23 cellular contexts compared by ENCODE assay signal in genomic region chr6:133610974-133611373, GRCh38.
A peak's percentile ranks its signal among the peaks of the same experiment; 100 is the strongest.
DNase-seq lines count a peak whose midpoint lies in the region; ATAC-seq and TF ChIP-seq lines count a peak whose summit lies in the region.
"Had no signal": no experiment of that assay in that cellular context is flagged by ENCODE, and none has a peak within 500 bp of the region (broad histone marks: within the 10 kb centered on the region; RNA-seq: fewer than 3 reads in every experiment).

No MANE protein-coding gene starts in this region.

- intact Hi-C loops in PC-9 (cut with micrococcal nuclease; ENCODE audit: unreplicated experiment) (no loop called here), breast epithelium (cut with DNase I; ENCODE audit: low total_unique reads) (no loop called here)
- intact Hi-C loops in CD4-positive, alpha-beta memory T cell (cut with micrococcal nuclease) = no loop called here

- no peak for TF ChIP-seq CTCF in PC-9 (conservative IDR thresholded peaks at IDR 0.05)
- no peak for TF ChIP-seq CTCF in breast epithelium (IDR thresholded peaks at IDR 0.05)

- H2AFZ ChIP-seq in PC-9 = no peak overlapping the region
- H2AFZ ChIP-seq in mesenchymal stem cell (ENCODE audit: low read depth, low read length) = no peak overlapping the region
- H2AFZ ChIP-seq: parathyroid adenoma had no signal

- TF ChIP-seq POLR2A in breast epithelium (IDR thresholded peaks at IDR 0.05) = no peak

- H3K27ac Mint-ChIP-seq in CD4-positive, alpha-beta memory T cell = no peak overlapping the region
- H3K27ac Mint-ChIP-seq: activated naive CD8-positive, alpha-beta T cell treated with anti-CD3 and anti-CD28 coated beads, Interleukin-2, amount 10 ng/mL, durations not matched to agents 7 days and 5 days; brain; CD8-positive, alpha-beta T cell; endodermal cell; nephron progenitor cell; stimulated activated naive CD8-positive, alpha-beta T cell treated with anti-CD3 and anti-CD28 coated beads, Interleukin-15, amount 100 ng/mL, for 72 hours had no signal

- H3K4ac ChIP-seq in mesenchymal stem cell (ENCODE audit: low read depth in 1 of 2, low read length in 2 of 2) = peak overlapping the region in 1 of 2 experiments; percentile 47

- H3K4me3 Mint-ChIP-seq in CD4-positive, alpha-beta memory T cell = no peak overlapping the region
- H3K4me3 Mint-ChIP-seq: activated naive CD8-positive, alpha-beta T cell treated with anti-CD3 and anti-CD28 coated beads, Interleukin-2, amount 10 ng/mL, durations not matched to agents 7 days and 5 days; brain; CD8-positive, alpha-beta T cell; endodermal cell; nephron progenitor cell; stimulated activated naive CD8-positive, alpha-beta T cell treated with anti-CD3 and anti-CD28 coated beads, Interleukin-15, amount 100 ng/mL, for 72 hours had no signal

- peaks cover 26% of the 10 kb centered on the region for H3F3A ChIP-seq in PC-9 (ENCODE audit: insufficient read depth, low read depth)

- H3K79me2 ChIP-seq in PC-9 (ENCODE audit: low read depth) = no peaks in the 10 kb centered on the region
- H3K79me2 ChIP-seq: parathyroid adenoma had no signal

- no peak overlapping the region for H4K8ac ChIP-seq in mesenchymal stem cell (ENCODE audit: low read length)

- H3K27me3 ChIP-seq in PC-9 (ENCODE audit: insufficient read depth, low read depth) (no peaks in the 10 kb centered on the region), mesenchymal stem cell (ENCODE audit: control insufficient read depth in 1 of 2, insufficient read depth in 1 of 2, low read length in 2 of 2) (no peaks in the 10 kb centered on the region), breast epithelium (no peaks in the 10 kb centered on the region)
- no peaks in the 10 kb centered on the region for H3K27me3 ChIP-seq in CD4-positive, alpha-beta memory T cell (ENCODE audit: insufficient read depth, low read length)
- H3K27me3 ChIP-seq: right lobe of liver, tibial artery had no signal

- no peak overlapping the region for H3K23ac ChIP-seq in mesenchymal stem cell (ENCODE audit: low read length in 2 of 2)

- no peaks in the 10 kb centered on the region for H4K20me1 ChIP-seq in PC-9 (ENCODE audit: insufficient read depth)

- 60% methylated on average over 3 of the region's 3 CpGs for WGBS in mesenchymal stem cell

- no peak overlapping the region for H3K14ac ChIP-seq in mesenchymal stem cell (ENCODE audit: low read length in 2 of 2)

- CTCF ChIA-PET in PC-9 (lab: Charles Lee) = interaction anchor here (0.6 kb wide), 1 partner anchor 424 kb away, joined by 6 read pairs; no protein-coding TSS in a partner anchor
- CTCF ChIA-PET in CD4-positive, alpha-beta memory T cell (lab: Charles Lee; ENCODE audit: partially characterized antibody) = no interaction called here

- H2BK15ac ChIP-seq in mesenchymal stem cell (ENCODE audit: low read depth, poor library complexity, severe bottlenecking) = peak overlapping the region; percentile 37

- peak overlapping the region; percentile 61 to 63 for H3K18ac ChIP-seq in mesenchymal stem cell (ENCODE audit: low read depth in 1 of 2, low read length in 2 of 2)

- ATAC-seq in left lobe of liver = no peak
- ATAC-seq: CD8-positive, alpha-beta T cell; mucosa of descending colon; Panc1; right lobe of liver; stimulated activated naive CD8-positive, alpha-beta T cell treated with anti-CD3 and anti-CD28 coated beads, Interleukin-15, amount 100 ng/mL, for 72 hours had no signal

- H3K9ac ChIP-seq in mesenchymal stem cell (ENCODE audit: low read length) = peak overlapping the region; percentile 78
- H3K9ac ChIP-seq: parathyroid adenoma had no signal

- H3K27me3 Mint-ChIP-seq in CD4-positive, alpha-beta memory T cell = peaks cover 2 to 4% of the 10 kb centered on the region in 2 donors
- H3K27me3 Mint-ChIP-seq: stimulated activated naive CD8-positive, alpha-beta T cell treated with anti-CD3 and anti-CD28 coated beads, Interleukin-15, amount 100 ng/mL, for 72 hours had no signal

- BruUV-seq in PC-9 (replicated peaks; lab: Mats Ljungman, UMichigan) = no TSS peak

- peak overlapping the region; percentile 31 for H3K4me2 ChIP-seq in PC-9
- H3K4me2 ChIP-seq in mesenchymal stem cell (ENCODE audit: low read length, poor library complexity, severe bottlenecking) = no peak overlapping the region

- H2BK12ac ChIP-seq in mesenchymal stem cell (ENCODE audit: low read length in 2 of 2) = peak overlapping the region; percentile 1 to 34

- H3K27ac ChIP-seq in PC-9 (peak overlapping the region; percentile 87), mesenchymal stem cell (ENCODE audit: low read length, poor library complexity, severe bottlenecking) (no peak overlapping the region), breast epithelium (no peak overlapping the region)
- no peak overlapping the region for H3K27ac ChIP-seq in CD4-positive, alpha-beta memory T cell (ENCODE audit: low read depth, low read length)
- H3K27ac ChIP-seq: parathyroid adenoma, right lobe of liver, tibial artery had no signal

- H3K4me3 ChIP-seq in PC-9 = no peak overlapping the region
- H3K4me3 ChIP-seq in mesenchymal stem cell (ENCODE audit: insufficient read depth in 1 of 2, low read depth in 1 of 2, low read length in 2 of 2) = no peak overlapping the region
- H3K4me3 ChIP-seq in CD4-positive, alpha-beta memory T cell (ENCODE audit: low read length in 2 of 2) = no peak overlapping the region
- no peak overlapping the region for H3K4me3 ChIP-seq in breast epithelium
- H3K4me3 ChIP-seq: mucosa of descending colon, right lobe of liver, tibial artery had no signal

- H3K79me1 ChIP-seq in mesenchymal stem cell (replicated peaks; ENCODE audit: low read length, poor library complexity, severe bottlenecking) = no peaks in the 10 kb centered on the region

- H2BK5ac ChIP-seq in mesenchymal stem cell (ENCODE audit: low read depth, low read length, poor library complexity, severe bottlenecking) = no peak overlapping the region

- no peak overlapping the region for H2AK5ac ChIP-seq in mesenchymal stem cell (ENCODE audit: low read length, severe bottlenecking)

- H3K9me3 Mint-ChIP-seq in CD4-positive, alpha-beta memory T cell = peaks cover 0 to 3% (median 0%) of the 10 kb centered on the region in 8 donors
- H3K9me3 Mint-ChIP-seq: activated naive CD8-positive, alpha-beta T cell treated with anti-CD3 and anti-CD28 coated beads, Interleukin-2, amount 10 ng/mL, durations not matched to agents 7 days and 5 days; CD8-positive, alpha-beta T cell; endodermal cell had no signal

- no peaks in the 10 kb centered on the region for H3K4me1 Mint-ChIP-seq in CD4-positive, alpha-beta memory T cell
- H3K4me1 Mint-ChIP-seq: activated naive CD8-positive, alpha-beta T cell treated with anti-CD3 and anti-CD28 coated beads, Interleukin-2, amount 10 ng/mL, durations not matched to agents 7 days and 5 days; brain; stimulated activated naive CD8-positive, alpha-beta T cell treated with anti-CD3 and anti-CD28 coated beads, Interleukin-15, amount 100 ng/mL, for 72 hours had no signal

- peak; percentile 55 for DNase-seq in HCEC 1CT
- no peak for DNase-seq in PC-9
- DNase-seq in fibroblast of gingiva (ENCODE audit: low read depth) = peak; percentile 42
- DNase-seq in mesenchymal stem cell = no peak
- no peak for DNase-seq in CD4-positive, alpha-beta memory T cell
- no peak for DNase-seq in breast epithelium (ENCODE audit: low spot score in 2 of 2)
- DNase-seq in SHP77 treated with DMSO at 0.1 percent for 48 hours (lab: John Stamatoyannopoulos, UW) = no peak
- DNase-seq in left lobe of liver (ENCODE audit: low spot score) = no peak
- DNase-seq: activated effector memory CD4-positive, alpha-beta T cell treated with anti-CD3 and anti-CD28 coated beads, Interleukin-2, amount 50 U/mL, for 16 hours; activated naive CD8-positive, alpha-beta T cell treated with anti-CD3 and anti-CD28 coated beads, Interleukin-2, amount 10 ng/mL, durations not matched to agents 7 days and 5 days; CD8-positive, alpha-beta T cell; cortex of kidney; endodermal cell; mucosa of descending colon; NCI-H1105 treated with DMSO at 0.1 percent for 48 hours; NCI-H510A; nephron progenitor cell; right lobe of liver; stimulated activated naive CD8-positive, alpha-beta T cell treated with anti-CD3 and anti-CD28 coated beads, Interleukin-15, amount 100 ng/mL, for 72 hours; tibial artery had no signal

- no peaks in the 10 kb centered on the region for H3K9me2 ChIP-seq in PC-9 (ENCODE audit: insufficient read depth)

- H3K9me3 ChIP-seq in PC-9 (ENCODE audit: insufficient read depth, low read depth) (peaks cover 17% of the 10 kb centered on the region; the same call in 1 of the 2 replicates), mesenchymal stem cell (ENCODE audit: control insufficient read depth, low read length) (no peaks in the 10 kb centered on the region), breast epithelium (no peaks in the 10 kb centered on the region)
- H3K9me3 ChIP-seq in CD4-positive, alpha-beta memory T cell (ENCODE audit: control insufficient read depth in 1 of 2, low read length in 2 of 2) = no peaks in the 10 kb centered on the region
- H3K9me3 ChIP-seq: mucosa of descending colon, right lobe of liver, tibial artery had no signal

- H3K36me3 Mint-ChIP-seq in CD4-positive, alpha-beta memory T cell = no peaks in the 10 kb centered on the region
- H3K36me3 Mint-ChIP-seq: activated naive CD8-positive, alpha-beta T cell treated with anti-CD3 and anti-CD28 coated beads, Interleukin-2, amount 10 ng/mL, durations not matched to agents 7 days and 5 days; brain; CD8-positive, alpha-beta T cell had no signal

- H2BK120ac ChIP-seq in mesenchymal stem cell (ENCODE audit: low read depth, low read length) = peak overlapping the region; percentile 22

- H3K4me1 ChIP-seq in PC-9 (replicated peaks; ENCODE audit: insufficient read depth) (peaks cover 28% of the 10 kb centered on the region), mesenchymal stem cell (ENCODE audit: control insufficient read depth, insufficient read depth, low read depth, low read length) (peaks cover 3% of the 10 kb centered on the region), breast epithelium (no peaks in the 10 kb centered on the region)
- H3K4me1 ChIP-seq in CD4-positive, alpha-beta memory T cell (ENCODE audit: insufficient read depth, low read length) = no peaks in the 10 kb centered on the region
- H3K4me1 ChIP-seq: parathyroid adenoma, right lobe of liver, tibial artery had no signal

- POLR2A ChIA-PET in PC-9 (lab: Charles Lee; ENCODE audit: unreplicated experiment) = no interaction called here
- POLR2A ChIA-PET in CD4-positive, alpha-beta memory T cell (lab: Charles Lee; ENCODE audit: partially characterized antibody) = no interaction called here

- no peak overlapping the region for H4K91ac ChIP-seq in mesenchymal stem cell (ENCODE audit: low read length)

- no peaks in the 10 kb centered on the region for H3K36me3 ChIP-seq in PC-9 (ENCODE audit: low read depth)
- H3K36me3 ChIP-seq in mesenchymal stem cell (ENCODE audit: control insufficient read depth in 1 of 2, insufficient read depth in 2 of 2, low read depth in 1 of 2, low read length in 2 of 2) = no peaks in the 10 kb centered on the region
- H3K36me3 ChIP-seq in CD4-positive, alpha-beta memory T cell (ENCODE audit: insufficient read depth, low read length) = no peaks in the 10 kb centered on the region
- no peaks in the 10 kb centered on the region for H3K36me3 ChIP-seq in breast epithelium
- H3K36me3 ChIP-seq: right lobe of liver, tibial artery had no signal

Comparison
In these comparisons a context has a peak if more than half of its experiments do, and no peak if none do; other contexts are left out.
1. DNase-seq: peak in HCEC 1CT (single experiment) and fibroblast of gingiva (single experiment); none in PC-9 (0 of 2), mesenchymal stem cell (single experiment), CD4-positive, alpha-beta memory T cell (0 of 5), breast epithelium (0 of 2), SHP77 treated with DMSO at 0.1 percent for 48 hours (single experiment) and left lobe of liver (single experiment).